15 cellular contexts compared by ENCODE assay signal in genomic region chr19:17035842-17036424, GRCh38. TPM values are rescaled to one million over a fixed set of nuclear protein-coding genes. Genes with fewer than 3 reads are reported as not detected.
DNase-seq lines count a peak whose midpoint lies in the region; ATAC-seq and TF ChIP-seq lines count a peak whose summit lies in the region.
"Had no signal": no experiment of that assay in that cellular context is flagged by ENCODE, and none has a peak within 500 bp of the region (broad histone marks: within the 10 kb centered on the region; RNA-seq: fewer than 3 reads in every experiment).

No MANE protein-coding gene starts in this region.

- TF ChIP-seq CTCF in transverse colon (IDR thresholded peaks at IDR 0.05) = no peak
- TF ChIP-seq CTCF in CD4-positive, alpha-beta T cell (IDR thresholded peaks at IDR 0.05) = no peak

- no peak overlapping the region for H3K27ac Mint-ChIP-seq in CD4-positive, alpha-beta T cell
- H3K27ac Mint-ChIP-seq in T-helper 17 cell = no peak overlapping the region
- H3K27ac Mint-ChIP-seq: activated naive CD8-positive, alpha-beta T cell treated with anti-CD3 and anti-CD28 coated beads, Interleukin-2, amount 50 U/mL, for 24 hours had no signal

- H3K4me3 ChIP-seq in transverse colon = no peak overlapping the region
- H3K4me3 ChIP-seq: GM23338, thoracic aorta had no signal

- 82 to 85% methylated on average over 4 to 15 of the region's 15 CpGs for WGBS in transverse colon (ENCODE audit: low coverage in 1 of 2), 2 donors

- H3K9me3 ChIP-seq in transverse colon = no peaks in the 10 kb centered on the region
- no peaks in the 10 kb centered on the region for H3K9me3 ChIP-seq in CD4-positive, alpha-beta T cell (ENCODE audit: control insufficient read depth, low read length)
- no peaks in the 10 kb centered on the region for H3K9me3 ChIP-seq in T-helper 17 cell (ENCODE audit: control insufficient read depth, low read length, poor library complexity, severe bottlenecking)
- H3K9me3 ChIP-seq: thoracic aorta had no signal

- no peak overlapping the region for H3K4me3 Mint-ChIP-seq in CD4-positive, alpha-beta T cell
- no peak overlapping the region for H3K4me3 Mint-ChIP-seq in T-helper 17 cell
- H3K4me3 Mint-ChIP-seq: activated naive CD8-positive, alpha-beta T cell treated with anti-CD3 and anti-CD28 coated beads, Interleukin-2, amount 50 U/mL, for 24 hours; GM23338 had no signal

- POLR2A ChIA-PET in CD4-positive, alpha-beta T cell (lab: Charles Lee) = no interaction called here

- no peaks in the 10 kb centered on the region for H3K4me1 ChIP-seq in transverse colon

- H3K27ac ChIP-seq in transverse colon = no peak overlapping the region
- no peak overlapping the region for H3K27ac ChIP-seq in CD4-positive, alpha-beta T cell (ENCODE audit: low read depth, low read length)
- H3K27ac ChIP-seq: thoracic aorta had no signal

- in situ Hi-C loops in transverse colon (cut with MboI; ENCODE audit: low pct_ligation_motif_present in 1 of 4, low pct_unique_long_range_greater_than_20kb in 1 of 4, low sequenced_read_pairs in 3 of 4) = loop anchor here in 1 of 4 donors (25.0 kb wide), 1 partner anchor 274 kb away; no protein-coding TSS in a partner anchor

- no peaks in the 10 kb centered on the region for H3K9me3 Mint-ChIP-seq in CD4-positive, alpha-beta T cell
- H3K9me3 Mint-ChIP-seq: activated naive CD8-positive, alpha-beta T cell treated with anti-CD3 and anti-CD28 coated beads, Interleukin-2, amount 50 U/mL, for 24 hours had no signal

- no peaks in the 10 kb centered on the region for H3K36me3 Mint-ChIP-seq in CD4-positive, alpha-beta T cell (ENCODE audit: low read depth)
- H3K36me3 Mint-ChIP-seq in T-helper 17 cell (ENCODE audit: low read depth) = no peaks in the 10 kb centered on the region

- CTCF ChIA-PET in CD4-positive, alpha-beta T cell (lab: Charles Lee) = no interaction called here

- TF ChIP-seq POLR2A in erythroblast (IDR thresholded peaks at IDR 0.05; ENCODE audit: low read length) = no peak
- TF ChIP-seq POLR2A in transverse colon (IDR thresholded peaks at IDR 0.05) = no peak

- ATAC-seq in CD4-positive, alpha-beta T cell (ENCODE audit: poor library complexity) = no peak
- ATAC-seq in T-helper 17 cell = no peak
- ATAC-seq: activated naive CD8-positive, alpha-beta T cell treated with anti-CD3 and anti-CD28 coated beads, Interleukin-2, amount 50 U/mL, for 24 hours; GM23338 had no signal

- DNase-seq in NCI-H82 (lab: John Stamatoyannopoulos, UW) (peak; percentile 47), NCI-H82 treated with DMSO at 0.1 percent for 48 hours (lab: John Stamatoyannopoulos, UW; ENCODE audit: unreplicated experiment) (no peak), OCI-M1 (lab: John Stamatoyannopoulos, UW) (peak; percentile 64), erythroblast (lab: John Stamatoyannopoulos, UW) (peak; percentile 27 to 32), transverse colon (peak; percentile 26), C1 segment of cervical spinal cord (lab: John Stamatoyannopoulos, UW) (no peak), T-helper 17 cell (no peak)
- no peak for DNase-seq in CD4-positive, alpha-beta T cell
- DNase-seq: activated naive CD8-positive, alpha-beta T cell treated with anti-CD3 and anti-CD28 coated beads, Interleukin-2, amount 50 U/mL, for 24 hours; mesenchymal stem cell; NCI-H1417; NCI-H510A; nucleus accumbens had no signal

- no peak for TF ChIP-seq EP300 in transverse colon (IDR thresholded peaks at IDR 0.05; ENCODE audit: low read depth)

- intact Hi-C loops in transverse colon (cut with DNase I; ENCODE audit: low total_unique reads) = no loop called here
- intact Hi-C loops in CD4-positive, alpha-beta T cell (cut with DNase I, micrococcal nuclease) = no loop called here

- H3K4me1 Mint-ChIP-seq in CD4-positive, alpha-beta T cell (ENCODE audit: low read depth) = no peaks in the 10 kb centered on the region
- peaks cover 2% of the 10 kb centered on the region for H3K4me1 Mint-ChIP-seq in T-helper 17 cell
- H3K4me1 Mint-ChIP-seq: activated naive CD8-positive, alpha-beta T cell treated with anti-CD3 and anti-CD28 coated beads, Interleukin-2, amount 50 U/mL, for 24 hours; GM23338 had no signal

- no peaks in the 10 kb centered on the region for H3K27me3 ChIP-seq in transverse colon
- no peaks in the 10 kb centered on the region for H3K27me3 ChIP-seq in CD4-positive, alpha-beta T cell (ENCODE audit: control insufficient read depth, insufficient read depth, low read length)

- no peaks in the 10 kb centered on the region for H3K36me3 ChIP-seq in transverse colon
- H3K36me3 ChIP-seq: thoracic aorta had no signal

- peaks cover 31% of the 10 kb centered on the region for H3K27me3 Mint-ChIP-seq in CD4-positive, alpha-beta T cell
- peaks cover 23% of the 10 kb centered on the region for H3K27me3 Mint-ChIP-seq in T-helper 17 cell

RNA-seq across cellular contexts. Expression of gene CPAMD8, which starts 9.3 kb away (rescaled TPM):
- 10 to 100 TPM in 2 of 4 donors, 1 to 10 TPM in 2; 1.4 to 20.9 (median 7.7) TPM for total RNA-seq in transverse colon
- total RNA-seq in CD4-positive, alpha-beta T cell = under 1 TPM; 0.05 to 0.34 TPM
- 1 to 10 TPM; 1.1 to 3.3 TPM for total RNA-seq in T-helper 17 cell

RNA-seq across cellular contexts. Expression of gene HAUS8, which starts 39.3 kb away (rescaled TPM):
- total RNA-seq in transverse colon (10 to 100 TPM in 2 of 4 donors, 1 to 10 TPM in 2; 4.4 to 13.8 (median 10.3) TPM), T-helper 17 cell (10 to 100 TPM; 18.4 to 26.2 TPM)
- 10 to 100 TPM; 20.6 to 20.7 TPM for total RNA-seq in CD4-positive, alpha-beta T cell

RNA-seq across cellular contexts. Expression of gene MYO9B, which starts 39.6 kb away (rescaled TPM):
- total RNA-seq in transverse colon (100 to 1,000 TPM; 102 to 246 (median 151) TPM), T-helper 17 cell (100 to 1,000 TPM; 202 to 220 TPM)
- total RNA-seq in CD4-positive, alpha-beta T cell = 100 to 1,000 TPM; 176 to 184 TPM

Comparison
In these comparisons a context has a peak if more than half of its experiments do, and no peak if none do; other contexts are left out.
1. DNase-seq: peak in NCI-H82 (single experiment), OCI-M1 (single experiment), erythroblast (2 of 2) and transverse colon (single experiment); none in NCI-H82 treated with DMSO at 0.1 percent for 48 hours (single experiment), C1 segment of cervical spinal cord (0 of 14), CD4-positive, alpha-beta T cell (0 of 10) and T-helper 17 cell (0 of 3).